Comparison of ENCODE assay signal across 17 cellular contexts in the genomic region with DNA sequence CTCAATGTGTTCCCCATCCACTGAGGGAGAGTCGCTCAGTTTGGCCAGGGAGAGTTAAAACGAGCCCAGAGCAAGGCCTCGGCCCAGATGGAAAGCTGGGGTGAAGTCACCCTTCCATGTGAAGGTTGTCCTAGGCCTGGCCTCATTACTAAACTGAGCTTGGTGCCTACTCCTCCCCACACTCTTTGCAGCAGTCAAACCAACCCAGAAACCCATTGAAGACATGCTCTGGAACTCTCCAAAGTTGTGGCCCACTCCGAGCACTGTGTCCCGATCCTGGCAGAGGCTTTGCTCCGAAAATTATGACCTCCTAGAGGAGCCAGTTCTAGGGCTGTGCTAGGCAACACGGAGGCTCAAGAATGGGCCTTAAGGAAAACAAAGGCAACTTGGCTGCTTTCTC. TPM values are rescaled to one million over a fixed set of nuclear protein-coding genes. Genes with fewer than 3 reads are reported as not detected.
DNase-seq lines count a peak whose midpoint lies in the region; ATAC-seq and TF ChIP-seq lines count a peak whose summit lies in the region.
"Had no signal": no experiment of that assay in that cellular context is flagged by ENCODE, and none has a peak within 500 bp of the region (broad histone marks: within the 10 kb centered on the region; RNA-seq: fewer than 3 reads in every experiment).

No MANE protein-coding gene starts in this region.

- CTCF ChIA-PET in activated CD4-positive, alpha-beta memory T cell treated with anti-CD3 and anti-CD28 coated beads, Interleukin-2, amount 10 ng/mL, durations not matched to agents 7 days and 5 days (lab: Charles Lee): no interaction called here
- CTCF ChIA-PET in activated CD4-positive, alpha-beta memory T cell treated with anti-CD3 and anti-CD28 coated beads for 36 hours (lab: Charles Lee): interaction anchor here (0.9 to 1.3 kb wide), 2 partner anchors 8 to 9 kb away, joined by 3 to 5 read pairs; no protein-coding TSS in a partner anchor

- TF ChIP-seq POLR2A in vagina (IDR thresholded peaks at IDR 0.05) (no peak), upper lobe of left lung (IDR thresholded peaks at IDR 0.05) (no peak)

- ATAC-seq in RWPE2 (ENCODE audit: low read depth) (no peak), upper lobe of left lung (ENCODE audit: low FRiP score in 2 of 2) (no peak), HG03354 (IDR thresholded peaks at IDR 0.05; ENCODE audit: poor library complexity, severe bottlenecking, unreplicated experiment) (no peak)
- ATAC-seq: A549, HepG2 had no signal

- H3K4me3 ChIP-seq in RWPE2 (ENCODE audit: severe bottlenecking) (no peak overlapping the region), vagina (no peak overlapping the region), upper lobe of left lung (no peak overlapping the region)
- H3K4me3 ChIP-seq: A549, GM23248, HAP-1 had no signal

- no peak overlapping the region for H3K27ac ChIP-seq in RWPE2 (ENCODE audit: poor library complexity, severe bottlenecking)
- no peak overlapping the region for H3K27ac ChIP-seq in vagina
- no peak overlapping the region for H3K27ac ChIP-seq in upper lobe of left lung
- H3K27ac ChIP-seq: 22Rv1, A549, C4-2B, GM23248 had no signal

- TF ChIP-seq CTCF in RWPE2 (IDR thresholded peaks at IDR 0.05; ENCODE audit: poor library complexity, severe bottlenecking) (no peak), mesothelial cell of epicardium (IDR thresholded peaks at IDR 0.05; ENCODE audit: unreplicated experiment) (no peak), vagina (IDR thresholded peaks at IDR 0.05) (no peak), upper lobe of left lung (IDR thresholded peaks at IDR 0.05) (no peak)

- DNase-seq in activated CD4-positive, alpha-beta memory T cell treated with anti-CD3 and anti-CD28 coated beads, Interleukin-2, amount 10 ng/mL, durations not matched to agents 7 days and 5 days: peak; percentile 9
- DNase-seq in activated CD4-positive, alpha-beta memory T cell treated with anti-CD3 and anti-CD28 coated beads for 36 hours: no peak
- peak; percentile 20 for DNase-seq in RWPE2 (ENCODE audit: low spot score)
- no peak for DNase-seq in mesothelial cell of epicardium (ENCODE audit: low spot score in 2 of 2, unreplicated experiment in 2 of 2)
- peak; percentile 49 to 67 for DNase-seq in vagina (ENCODE audit: extremely low spot score in 2 of 2)
- DNase-seq in upper lobe of left lung: no peak
- DNase-seq: AML-193; Caco-2; CD4-positive, alpha-beta T cell; GM23248 had no signal

- 88 to 92% methylated on average over 7 of the region's 7 CpGs for WGBS in upper lobe of left lung, 2 donors

- H3K4me1 ChIP-seq in RWPE2 (ENCODE audit: insufficient read depth, poor library complexity, severe bottlenecking) (no peaks in the 10 kb centered on the region), vagina (no peaks in the 10 kb centered on the region), upper lobe of left lung (no peaks in the 10 kb centered on the region)
- H3K4me1 ChIP-seq: Caco-2, HAP-1 had no signal

- no peaks in the 10 kb centered on the region for H3K9me3 Mint-ChIP-seq in activated CD4-positive, alpha-beta memory T cell treated with anti-CD3 and anti-CD28 coated beads, Interleukin-2, amount 10 ng/mL, durations not matched to agents 7 days and 5 days
- no peaks in the 10 kb centered on the region for H3K9me3 Mint-ChIP-seq in activated CD4-positive, alpha-beta memory T cell treated with anti-CD3 and anti-CD28 coated beads for 36 hours
- no peaks in the 10 kb centered on the region for H3K9me3 Mint-ChIP-seq in mesothelial cell of epicardium
- H3K9me3 Mint-ChIP-seq: CD4-positive, alpha-beta T cell had no signal

- H3K4me1 Mint-ChIP-seq in activated CD4-positive, alpha-beta memory T cell treated with anti-CD3 and anti-CD28 coated beads, Interleukin-2, amount 10 ng/mL, durations not matched to agents 7 days and 5 days: no peaks in the 10 kb centered on the region
- H3K4me1 Mint-ChIP-seq in activated CD4-positive, alpha-beta memory T cell treated with anti-CD3 and anti-CD28 coated beads for 36 hours (ENCODE audit: low read depth): no peaks in the 10 kb centered on the region
- peaks cover 53% of the 10 kb centered on the region for H3K4me1 Mint-ChIP-seq in mesothelial cell of epicardium
- H3K4me1 Mint-ChIP-seq: IgD-negative memory B cell had no signal

- no peaks in the 10 kb centered on the region for H3K36me3 Mint-ChIP-seq in activated CD4-positive, alpha-beta memory T cell treated with anti-CD3 and anti-CD28 coated beads, Interleukin-2, amount 10 ng/mL, durations not matched to agents 7 days and 5 days (ENCODE audit: low read depth)
- no peaks in the 10 kb centered on the region for H3K36me3 Mint-ChIP-seq in activated CD4-positive, alpha-beta memory T cell treated with anti-CD3 and anti-CD28 coated beads for 36 hours
- no peaks in the 10 kb centered on the region for H3K36me3 Mint-ChIP-seq in mesothelial cell of epicardium

- H3K27me3 ChIP-seq in RWPE2 (ENCODE audit: insufficient read depth, poor library complexity, severe bottlenecking) (no peaks in the 10 kb centered on the region), vagina (no peaks in the 10 kb centered on the region), upper lobe of left lung (no peaks in the 10 kb centered on the region)

- intact Hi-C loops in activated CD4-positive, alpha-beta memory T cell treated with anti-CD3 and anti-CD28 coated beads for 36 hours (cut with micrococcal nuclease): no loop called here
- intact Hi-C loops in vagina (cut with DNase I): no loop called here

- no peak overlapping the region for H3K4me3 Mint-ChIP-seq in activated CD4-positive, alpha-beta memory T cell treated with anti-CD3 and anti-CD28 coated beads, Interleukin-2, amount 10 ng/mL, durations not matched to agents 7 days and 5 days
- H3K4me3 Mint-ChIP-seq in activated CD4-positive, alpha-beta memory T cell treated with anti-CD3 and anti-CD28 coated beads for 36 hours: no peak overlapping the region
- H3K4me3 Mint-ChIP-seq in mesothelial cell of epicardium: no peak overlapping the region
- H3K4me3 Mint-ChIP-seq: CD4-positive, alpha-beta T cell had no signal

- no peak overlapping the region for H3K27ac Mint-ChIP-seq in activated CD4-positive, alpha-beta memory T cell treated with anti-CD3 and anti-CD28 coated beads, Interleukin-2, amount 10 ng/mL, durations not matched to agents 7 days and 5 days
- no peak overlapping the region for H3K27ac Mint-ChIP-seq in activated CD4-positive, alpha-beta memory T cell treated with anti-CD3 and anti-CD28 coated beads for 36 hours
- H3K27ac Mint-ChIP-seq in mesothelial cell of epicardium: peak overlapping the region; percentile 70
- H3K27ac Mint-ChIP-seq: CD4-positive, alpha-beta T cell; IgD-negative memory B cell had no signal

- H3K9me3 ChIP-seq in RWPE2 (ENCODE audit: severe bottlenecking): no peaks in the 10 kb centered on the region
- H3K9me3 ChIP-seq in vagina: no peaks in the 10 kb centered on the region
- H3K9me3 ChIP-seq in upper lobe of left lung: no peaks in the 10 kb centered on the region
- H3K9me3 ChIP-seq: A549, Caco-2, HAP-1 had no signal

- POLR2A ChIA-PET in activated CD4-positive, alpha-beta memory T cell treated with anti-CD3 and anti-CD28 coated beads, Interleukin-2, amount 10 ng/mL, durations not matched to agents 7 days and 5 days (lab: Charles Lee): no interaction called here
- POLR2A ChIA-PET in activated CD4-positive, alpha-beta memory T cell treated with anti-CD3 and anti-CD28 coated beads for 36 hours (lab: Charles Lee): no interaction called here

- H3K27me3 Mint-ChIP-seq in activated CD4-positive, alpha-beta memory T cell treated with anti-CD3 and anti-CD28 coated beads, Interleukin-2, amount 10 ng/mL, durations not matched to agents 7 days and 5 days: peaks cover 10% of the 10 kb centered on the region
- H3K27me3 Mint-ChIP-seq in activated CD4-positive, alpha-beta memory T cell treated with anti-CD3 and anti-CD28 coated beads for 36 hours: peaks cover 26% of the 10 kb centered on the region
- no peaks in the 10 kb centered on the region for H3K27me3 Mint-ChIP-seq in mesothelial cell of epicardium (ENCODE audit: low read depth)

- H3K36me3 ChIP-seq in RWPE2 (ENCODE audit: low read depth) (no peaks in the 10 kb centered on the region), vagina (no peaks in the 10 kb centered on the region), upper lobe of left lung (no peaks in the 10 kb centered on the region)
- H3K36me3 ChIP-seq: HAP-1 had no signal

- no peak for TF ChIP-seq EP300 in upper lobe of left lung (IDR thresholded peaks at IDR 0.05)

RNA-seq across cellular contexts. Expression of a gene that starts 11.5 kb away (rescaled TPM):
- not detected for total RNA-seq in activated CD4-positive, alpha-beta memory T cell treated with anti-CD3 and anti-CD28 coated beads, Interleukin-2, amount 10 ng/mL, durations not matched to agents 7 days and 5 days
- total RNA-seq in activated CD4-positive, alpha-beta memory T cell treated with anti-CD3 and anti-CD28 coated beads for 36 hours: not detected
- total RNA-seq in mesothelial cell of epicardium (1,290 to 1,322 TPM (median 1,292 TPM) in 3 replicates), vagina (6.9 TPM), upper lobe of left lung (1 to 10 TPM in 4 of 6 donors, under 1 TPM in 1, not detected in 1; 0.89 to 4.8 (median 4.5) TPM)

Comparison
In these comparisons a context has a peak if more than half of its experiments do, and no peak if none do; other contexts are left out.
1. DNase-seq: peak in activated CD4-positive, alpha-beta memory T cell treated with anti-CD3 and anti-CD28 coated beads, Interleukin-2, amount 10 ng/mL, durations not matched to agents 7 days and 5 days (single experiment), RWPE2 (single experiment) and vagina (2 of 2); none in activated CD4-positive, alpha-beta memory T cell treated with anti-CD3 and anti-CD28 coated beads for 36 hours (single experiment), mesothelial cell of epicardium (0 of 2) and upper lobe of left lung (0 of 2).
2. RNA of a gene that starts 11.5 kb away (total RNA-seq): 1,290 to 1,322 TPM in mesothelial cell of epicardium; 6.9 TPM in vagina (single experiment), 0.89 to 4.8 TPM in upper lobe of left lung, not detected in activated CD4-positive, alpha-beta memory T cell treated with anti-CD3 and anti-CD28 coated beads, Interleukin-2, amount 10 ng/mL, durations not matched to agents 7 days and 5 days and not detected in activated CD4-positive, alpha-beta memory T cell treated with anti-CD3 and anti-CD28 coated beads for 36 hours; every median in the first group is over 100 times any median in the second.